In the genomic region with DNA sequence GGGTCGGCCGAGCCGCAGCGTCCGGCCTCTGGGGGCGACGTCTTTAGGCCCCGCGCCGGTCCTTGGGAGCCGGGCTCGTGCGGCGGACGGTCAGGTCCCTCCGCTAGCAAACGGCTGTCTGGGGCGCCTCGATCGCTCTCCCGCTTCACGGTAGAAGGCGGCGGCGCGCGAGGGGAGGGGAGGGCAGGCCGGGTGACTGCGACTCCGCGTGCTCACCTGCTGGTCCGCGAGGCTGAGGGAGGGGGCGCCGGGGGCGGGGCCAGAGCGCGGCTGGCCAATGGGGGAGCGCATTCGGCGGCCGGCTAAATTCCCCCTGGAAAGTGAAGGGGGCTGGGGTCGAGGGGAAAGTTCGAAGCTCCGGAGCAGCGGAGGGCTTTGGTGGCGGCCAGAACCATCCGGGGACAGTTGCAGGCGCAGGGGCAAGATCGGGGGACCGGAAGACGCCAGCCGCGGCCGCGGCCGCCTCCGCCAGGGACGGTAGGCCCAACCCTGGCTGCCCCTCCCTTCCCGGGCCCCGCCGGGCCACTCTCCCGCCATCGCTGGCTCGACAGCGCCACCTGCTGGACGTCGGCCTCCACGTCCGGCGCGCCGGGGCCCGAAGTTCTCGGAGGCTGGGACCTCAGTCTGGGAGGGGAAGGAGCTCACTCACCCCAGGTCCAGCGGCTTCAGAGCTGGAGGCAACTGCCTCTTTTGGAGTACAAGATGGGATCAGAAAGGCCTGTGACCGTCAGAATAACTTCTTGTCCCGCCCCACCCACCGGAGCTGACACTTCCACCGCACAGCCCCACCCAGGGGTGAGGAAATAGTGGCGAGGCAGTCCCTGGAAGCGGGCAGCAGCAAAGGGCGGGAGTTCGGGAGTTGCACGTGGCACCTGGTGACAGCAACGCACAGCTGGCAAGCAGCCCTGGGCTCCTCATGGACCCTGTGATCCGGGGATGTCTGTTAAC, we compare ENCODE assay signal across 8 cellular contexts. TPM values are rescaled to one million over a fixed set of nuclear protein-coding genes. Genes with fewer than 3 reads are reported as not detected.
DNase-seq lines count a peak whose midpoint lies in the region; ATAC-seq and TF ChIP-seq lines count a peak whose summit lies in the region.

No MANE protein-coding gene starts in this region.

- CTCF ChIA-PET in A673 (lab: Charles Lee) (interaction anchor here (0.6 to 1.9 kb wide), 6 partner anchors 13 to 135 kb away, joined by 3 to 12 read pairs (median 4); no protein-coding TSS in a partner anchor), WTC11 (lab: Charles Lee) (interaction anchor here (0.5 to 1.9 kb wide), 55 partner anchors 9 to 455 kb away, joined by 3 to 23 read pairs (median 5); a partner anchor contains a TSS)

- H3K4me1 ChIP-seq in A673 (ENCODE audit: insufficient read depth, low read length, poor library complexity, severe bottlenecking) = peaks cover 4% of the 10 kb centered on the region

- H3K4me3 ChIP-seq in A673 (ENCODE audit: low read depth, low read length, poor library complexity, severe bottlenecking) = peak overlapping the region; percentile 46

- no peaks in the 10 kb centered on the region for H3K36me3 Mint-ChIP-seq in WTC11

- DNase-seq in A673 (ENCODE audit: low spot score) = peak; percentile 81
- DNase-seq in NCI-H2107 treated with DMSO at 0.1 percent for 48 hours (lab: John Stamatoyannopoulos, UW; ENCODE audit: unreplicated experiment) = peak; percentile 61
- DNase-seq in WTC11 (ENCODE audit: low spot score) = peak; percentile 81
- peak in 56 of 61 donors; percentile 0 to 75 (median 36) for DNase-seq in caudate nucleus (lab: John Stamatoyannopoulos, UW)
- peak; percentile 83 for DNase-seq in islet precursor cell
- DNase-seq in stimulated activated CD4-positive, alpha-beta T cell treated with anti-CD3 and anti-CD28 coated beads, Interleukin-12 subunit alpha, Interleukin-12 subunit beta, amount 100 ng/mL, for 4 hours = peak; percentile 81

- H3K27me3 Mint-ChIP-seq in WTC11 (ENCODE audit: low read depth) = peaks cover 41% of the 10 kb centered on the region

- no peaks in the 10 kb centered on the region for H3K9me3 Mint-ChIP-seq in WTC11

- H3K27me3 ChIP-seq in A673 (replicated peaks; ENCODE audit: insufficient read depth, low read depth, low read length, poor library complexity) = no peaks in the 10 kb centered on the region

- no peaks in the 10 kb centered on the region for H3K9me3 ChIP-seq in A673 (ENCODE audit: low read depth, low read length, poor library complexity, severe bottlenecking)

- POLR2A ChIA-PET in A673 (lab: Charles Lee; ENCODE audit: low non-redundant PET) (no interaction called here), WTC11 (lab: Charles Lee) (interaction anchor here (0.8 kb wide), 1 partner anchor 36 kb away, joined by 3 read pairs; no protein-coding TSS in a partner anchor)

- H3K27ac Mint-ChIP-seq in WTC11 = no peak overlapping the region

- no peaks in the 10 kb centered on the region for H3K36me3 ChIP-seq in A673 (ENCODE audit: insufficient read depth, low read length, poor library complexity, severe bottlenecking)

- intact Hi-C loops in A673 (cut with micrococcal nuclease; ENCODE audit: unreplicated experiment) = loop anchor here (2.0 kb wide), 2 partner anchors 136 to 454 kb away; no protein-coding TSS in a partner anchor

- TF ChIP-seq CTCF in A673 (conservative IDR thresholded peaks at IDR 0.05; ENCODE audit: low read depth, low read length) (peak; percentile 79), WTC11 (IDR thresholded peaks at IDR 0.05) (peak; percentile 81)

- H3K4me3 Mint-ChIP-seq in WTC11 = peak overlapping the region; percentile 59

- ATAC-seq in GM18511 (IDR thresholded peaks at IDR 0.05; ENCODE audit: unreplicated experiment) (peak; percentile 93), HG03039 (IDR thresholded peaks at IDR 0.05; ENCODE audit: unreplicated experiment) (peak; percentile 89), WTC11 (peak; percentile 80)

- H3K4me1 Mint-ChIP-seq in WTC11 = peaks cover 20% of the 10 kb centered on the region

- no TSS peak for BruUV-seq in A673 (replicated peaks; lab: Mats Ljungman, UMichigan)

- H3K27ac ChIP-seq in A673 (ENCODE audit: low read depth, low read length, poor library complexity, severe bottlenecking) (peak overlapping the region; percentile 54), caudate nucleus (ENCODE audit: low read depth, low read length) (no peak overlapping the region)

TF ChIP-seq in WTC11, 78 proteins besides CTCF, POLR2A, EP300 and RAD21 (continues in another document):
- peak; percentile 75 for TF ChIP-seq ESRRA (CRISPR knock-in tag; IDR thresholded peaks at IDR 0.05; ENCODE audit: borderline replicate concordance)
- TF ChIP-seq, protein P1, sequence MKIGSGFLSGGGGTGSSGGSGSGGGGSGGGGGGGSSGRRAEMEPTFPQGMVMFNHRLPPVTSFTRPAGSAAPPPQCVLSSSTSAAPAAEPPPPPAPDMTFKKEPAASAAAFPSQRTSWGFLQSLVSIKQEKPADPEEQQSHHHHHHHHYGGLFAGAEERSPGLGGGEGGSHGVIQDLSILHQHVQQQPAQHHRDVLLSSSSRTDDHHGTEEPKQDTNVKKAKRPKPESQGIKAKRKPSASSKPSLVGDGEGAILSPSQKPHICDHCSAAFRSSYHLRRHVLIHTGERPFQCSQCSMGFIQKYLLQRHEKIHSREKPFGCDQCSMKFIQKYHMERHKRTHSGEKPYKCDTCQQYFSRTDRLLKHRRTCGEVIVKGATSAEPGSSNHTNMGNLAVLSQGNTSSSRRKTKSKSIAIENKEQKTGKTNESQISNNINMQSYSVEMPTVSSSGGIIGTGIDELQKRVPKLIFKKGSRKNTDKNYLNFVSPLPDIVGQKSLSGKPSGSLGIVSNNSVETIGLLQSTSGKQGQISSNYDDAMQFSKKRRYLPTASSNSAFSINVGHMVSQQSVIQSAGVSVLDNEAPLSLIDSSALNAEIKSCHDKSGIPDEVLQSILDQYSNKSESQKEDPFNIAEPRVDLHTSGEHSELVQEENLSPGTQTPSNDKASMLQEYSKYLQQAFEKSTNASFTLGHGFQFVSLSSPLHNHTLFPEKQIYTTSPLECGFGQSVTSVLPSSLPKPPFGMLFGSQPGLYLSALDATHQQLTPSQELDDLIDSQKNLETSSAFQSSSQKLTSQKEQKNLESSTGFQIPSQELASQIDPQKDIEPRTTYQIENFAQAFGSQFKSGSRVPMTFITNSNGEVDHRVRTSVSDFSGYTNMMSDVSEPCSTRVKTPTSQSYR (CRISPR knock-in tag; IDR thresholded peaks at IDR 0.05) = peak; percentile 72; the same call in 1 of the 2 replicates
- TF ChIP-seq, protein P2, sequence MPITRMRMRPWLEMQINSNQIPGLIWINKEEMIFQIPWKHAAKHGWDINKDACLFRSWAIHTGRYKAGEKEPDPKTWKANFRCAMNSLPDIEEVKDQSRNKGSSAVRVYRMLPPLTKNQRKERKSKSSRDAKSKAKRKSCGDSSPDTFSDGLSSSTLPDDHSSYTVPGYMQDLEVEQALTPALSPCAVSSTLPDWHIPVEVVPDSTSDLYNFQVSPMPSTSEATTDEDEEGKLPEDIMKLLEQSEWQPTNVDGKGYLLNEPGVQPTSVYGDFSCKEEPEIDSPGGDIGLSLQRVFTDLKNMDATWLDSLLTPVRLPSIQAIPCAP (CRISPR knock-in tag; IDR thresholded peaks at IDR 0.05) = peak; percentile 80
- 0 out of 2 replicates have a peak, but pooled peaks have one; percentile 37 for TF ChIP-seq JUN (CRISPR knock-in tag; IDR thresholded peaks at IDR 0.05)
- TF ChIP-seq, protein P3, sequence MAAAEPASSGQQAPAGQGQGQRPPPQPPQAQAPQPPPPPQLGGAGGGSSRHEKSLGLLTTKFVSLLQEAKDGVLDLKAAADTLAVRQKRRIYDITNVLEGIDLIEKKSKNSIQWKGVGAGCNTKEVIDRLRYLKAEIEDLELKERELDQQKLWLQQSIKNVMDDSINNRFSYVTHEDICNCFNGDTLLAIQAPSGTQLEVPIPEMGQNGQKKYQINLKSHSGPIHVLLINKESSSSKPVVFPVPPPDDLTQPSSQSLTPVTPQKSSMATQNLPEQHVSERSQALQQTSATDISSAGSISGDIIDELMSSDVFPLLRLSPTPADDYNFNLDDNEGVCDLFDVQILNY (CRISPR knock-in tag; IDR thresholded peaks at IDR 0.05) = peak; percentile 70; the same call in 1 of the 2 replicates
- TF ChIP-seq TP53 (CRISPR knock-in tag; IDR thresholded peaks at IDR 0.05) = peak; percentile 81
- TF ChIP-seq, protein P4, sequence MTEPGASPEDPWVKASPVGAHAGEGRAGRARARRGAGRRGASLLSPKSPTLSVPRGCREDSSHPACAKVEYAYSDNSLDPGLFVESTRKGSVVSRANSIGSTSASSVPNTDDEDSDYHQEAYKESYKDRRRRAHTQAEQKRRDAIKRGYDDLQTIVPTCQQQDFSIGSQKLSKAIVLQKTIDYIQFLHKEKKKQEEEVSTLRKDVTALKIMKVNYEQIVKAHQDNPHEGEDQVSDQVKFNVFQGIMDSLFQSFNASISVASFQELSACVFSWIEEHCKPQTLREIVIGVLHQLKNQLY (CRISPR knock-in tag; IDR thresholded peaks at IDR 0.05) = no peak

RNA-seq across cellular contexts. Expression of a gene that starts 49.9 kb away (rescaled TPM):
- total RNA-seq in A673 (2021) = 8.4 and 9.0 TPM in 2 replicates
- total RNA-seq in WTC11 (2021) = 1.7 to 1.9 TPM (median 1.9 TPM) in 3 replicates
